Comparison of ENCODE assay signal across 7 cellular contexts in the genomic region with DNA sequence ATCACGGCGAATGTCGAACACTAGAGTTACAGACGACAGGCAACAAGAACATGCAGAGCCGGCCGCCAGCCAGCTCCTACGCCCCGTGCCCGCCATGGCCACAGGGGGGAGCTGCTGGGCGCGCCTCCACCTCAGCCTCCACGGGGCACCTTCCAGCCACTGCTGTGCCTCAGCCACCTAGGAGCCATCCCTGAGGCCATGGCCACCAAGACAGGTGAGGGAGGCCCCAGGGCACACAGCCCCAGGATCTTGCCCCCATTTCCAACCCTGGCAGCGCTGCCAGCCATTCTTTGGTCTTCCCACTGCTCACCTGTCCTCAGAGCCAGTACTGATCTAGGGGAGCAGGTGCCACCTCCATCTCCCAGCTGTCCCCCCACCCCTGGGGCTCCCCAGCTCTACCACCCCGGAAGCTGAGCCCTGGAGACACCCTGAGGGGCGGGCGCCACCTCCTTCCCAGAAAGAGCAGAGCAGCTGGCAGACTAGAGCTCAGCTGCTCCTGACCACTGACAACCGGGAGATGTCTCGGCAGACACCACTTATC. TPM values are rescaled to one million over a fixed set of nuclear protein-coding genes. Genes with fewer than 3 reads are reported as not detected.
DNase-seq lines count a peak whose midpoint lies in the region; TF ChIP-seq lines count a peak whose summit lies in the region.

No MANE protein-coding gene starts in this region.

- H3K9me3 Mint-ChIP-seq in activated CD4-positive, alpha-beta T cell treated with anti-CD3 and anti-CD28 coated beads, Interleukin-2, amount 10 ng/mL, durations not matched to agents 24 days and 14 days = no peaks in the 10 kb centered on the region
- H3K9me3 Mint-ChIP-seq in mesothelial cell of epicardium = no peaks in the 10 kb centered on the region

- no peak for TF ChIP-seq POLR2A in NB4 (IDR thresholded peaks at IDR 0.05; ENCODE audit: extremely low read depth, insufficient read length)

- DNase-seq in NB4 (ENCODE audit: low read depth) (peak; percentile 58), dermis microvascular lymphatic vessel endothelial cell (ENCODE audit: low read depth in 2 of 2) (peak; percentile 25 to 65), mesothelial cell of epicardium (ENCODE audit: low spot score in 2 of 2, unreplicated experiment in 2 of 2) (peak in 1 of 2 experiments; percentile 67), NCI-H446 (lab: John Stamatoyannopoulos, UW) (no peak)
- DNase-seq in activated CD4-positive, alpha-beta T cell treated with anti-CD3 and anti-CD28 coated beads, Interleukin-2, amount 10 ng/mL, durations not matched to agents 24 days and 14 days = peak; percentile 92
- DNase-seq in stimulated activated naive CD4-positive, alpha-beta T cell treated with Interleukin-2 at 50 U/mL for 16 hours (lab: John Stamatoyannopoulos, UW) = peak; percentile 58

- no peaks in the 10 kb centered on the region for H3K27me3 Mint-ChIP-seq in activated CD4-positive, alpha-beta T cell treated with anti-CD3 and anti-CD28 coated beads, Interleukin-2, amount 10 ng/mL, durations not matched to agents 24 days and 14 days
- no peaks in the 10 kb centered on the region for H3K27me3 Mint-ChIP-seq in mesothelial cell of epicardium (ENCODE audit: low read depth)

- no peak overlapping the region for H3K4me3 Mint-ChIP-seq in activated CD4-positive, alpha-beta T cell treated with anti-CD3 and anti-CD28 coated beads, Interleukin-2, amount 10 ng/mL, durations not matched to agents 24 days and 14 days
- no peak overlapping the region for H3K4me3 Mint-ChIP-seq in mesothelial cell of epicardium

- peaks cover 21% of the 10 kb centered on the region for H3K36me3 Mint-ChIP-seq in activated CD4-positive, alpha-beta T cell treated with anti-CD3 and anti-CD28 coated beads, Interleukin-2, amount 10 ng/mL, durations not matched to agents 24 days and 14 days (ENCODE audit: low read depth)
- H3K36me3 Mint-ChIP-seq in mesothelial cell of epicardium = peaks cover 5% of the 10 kb centered on the region

- TF ChIP-seq CTCF in GM12874 (IDR thresholded peaks at IDR 0.05; ENCODE audit: insufficient read depth, low read depth, low read length) (peak; percentile 95), NB4 (IDR thresholded peaks at IDR 0.05; ENCODE audit: low read depth, low read length) (peak; percentile 62), mesothelial cell of epicardium (IDR thresholded peaks at IDR 0.05; ENCODE audit: unreplicated experiment) (peak; percentile 75)

- intact Hi-C loops in activated CD4-positive, alpha-beta T cell treated with anti-CD3 and anti-CD28 coated beads, Interleukin-2, amount 10 ng/mL, durations not matched to agents 24 days and 14 days (cut with micrococcal nuclease) = no loop called here

- H3K4me1 Mint-ChIP-seq in activated CD4-positive, alpha-beta T cell treated with anti-CD3 and anti-CD28 coated beads, Interleukin-2, amount 10 ng/mL, durations not matched to agents 24 days and 14 days = peaks cover 2% of the 10 kb centered on the region
- H3K4me1 Mint-ChIP-seq in mesothelial cell of epicardium = no peaks in the 10 kb centered on the region

- no peak overlapping the region for H3K27ac Mint-ChIP-seq in activated CD4-positive, alpha-beta T cell treated with anti-CD3 and anti-CD28 coated beads, Interleukin-2, amount 10 ng/mL, durations not matched to agents 24 days and 14 days
- H3K27ac Mint-ChIP-seq in mesothelial cell of epicardium = no peak overlapping the region

- no peak overlapping the region for H3K4me3 ChIP-seq in NB4 (ENCODE audit: low read depth, low read length)

RNA-seq across cellular contexts. Expression of a gene that starts 11.8 kb away (rescaled TPM):
- 23.3 and 23.9 TPM in 2 replicates for total RNA-seq in activated CD4-positive, alpha-beta T cell treated with anti-CD3 and anti-CD28 coated beads, Interleukin-2, amount 10 ng/mL, durations not matched to agents 24 days and 14 days
- total RNA-seq in dermis microvascular lymphatic vessel endothelial cell = 16.8 and 36.2 TPM in 2 replicates
- total RNA-seq in mesothelial cell of epicardium = 47.8 to 52.9 TPM (median 48.4 TPM) in 3 replicates

RNA-seq across cellular contexts. Expression of a gene that starts 11.9 kb away (rescaled TPM):
- 81.5 and 88.2 TPM in 2 replicates for total RNA-seq in activated CD4-positive, alpha-beta T cell treated with anti-CD3 and anti-CD28 coated beads, Interleukin-2, amount 10 ng/mL, durations not matched to agents 24 days and 14 days
- total RNA-seq in dermis microvascular lymphatic vessel endothelial cell (53.7 and 58.4 TPM in 2 replicates), mesothelial cell of epicardium (42.1 to 43.7 TPM (median 42.7 TPM) in 3 replicates)

RNA-seq across cellular contexts. Expression of a gene that starts 30.1 kb away (rescaled TPM):
- total RNA-seq in activated CD4-positive, alpha-beta T cell treated with anti-CD3 and anti-CD28 coated beads, Interleukin-2, amount 10 ng/mL, durations not matched to agents 24 days and 14 days = 0.30 TPM in 1 of 2 replicates, not detected in the other
- total RNA-seq in dermis microvascular lymphatic vessel endothelial cell (0.64 and 1.6 TPM in 2 replicates), mesothelial cell of epicardium (1.3 to 2.4 TPM (median 2.3 TPM) in 3 replicates)

RNA-seq across cellular contexts. Expression of a gene that starts 50.9 kb away (rescaled TPM):
- 38.4 and 43.9 TPM in 2 replicates for total RNA-seq in activated CD4-positive, alpha-beta T cell treated with anti-CD3 and anti-CD28 coated beads, Interleukin-2, amount 10 ng/mL, durations not matched to agents 24 days and 14 days
- total RNA-seq in dermis microvascular lymphatic vessel endothelial cell = 5.3 and 9.1 TPM in 2 replicates
- total RNA-seq in mesothelial cell of epicardium = 38.3 to 43.6 TPM (median 40.2 TPM) in 3 replicates

RNA-seq across cellular contexts. Expression of a gene that starts 54.1 kb away (rescaled TPM):
- 269 and 278 TPM in 2 replicates for total RNA-seq in activated CD4-positive, alpha-beta T cell treated with anti-CD3 and anti-CD28 coated beads, Interleukin-2, amount 10 ng/mL, durations not matched to agents 24 days and 14 days
- total RNA-seq in dermis microvascular lymphatic vessel endothelial cell (34.1 and 40.1 TPM in 2 replicates), mesothelial cell of epicardium (205 to 214 TPM (median 208 TPM) in 3 replicates)

Comparison
In these comparisons a context has a peak if more than half of its experiments do, and no peak if none do; other contexts are left out.
1. DNase-seq: peak in NB4 (single experiment), activated CD4-positive, alpha-beta T cell treated with anti-CD3 and anti-CD28 coated beads, Interleukin-2, amount 10 ng/mL, durations not matched to agents 24 days and 14 days (single experiment), dermis microvascular lymphatic vessel endothelial cell (2 of 2) and stimulated activated naive CD4-positive, alpha-beta T cell treated with Interleukin-2 at 50 U/mL for 16 hours (single experiment); none in NCI-H446 (0 of 2).
2. Peak in every context shown above with its lines, with median percentiles within 50 percentile points of each other: CTCF ChIP-seq.